In genomic region chr15:49906976-49907375, GRCh38 we compare ENCODE assay signal across 23 cellular contexts.
DNase-seq lines count a peak whose midpoint lies in the region; TF ChIP-seq lines count a peak whose summit lies in the region.
"Had no signal": no experiment of that assay in that cellular context is flagged by ENCODE, and none has a peak within 500 bp of the region (broad histone marks: within the 10 kb centered on the region; RNA-seq: fewer than 3 reads in every experiment).

No MANE protein-coding gene starts in this region.

- no peak overlapping the region for H3K27ac ChIP-seq in GM23248
- H3K27ac ChIP-seq in adrenal gland, result no peak overlapping the region
- H3K27ac ChIP-seq: HL-60 had no signal

- H3K4me2 ChIP-seq in GM23248 (ENCODE audit: unreplicated experiment), result no peak overlapping the region
- H3K4me2 ChIP-seq: A549 had no signal

- H3K4me3 Mint-ChIP-seq in activated T-helper 2 cell treated with anti-CD3 and anti-CD28 coated beads, Interferon-gamma antibody, Interleukin-2, Interleukin-4, amounts not matched to agents 10 μg/mL and 5 μg/mL and 100 μg/mL, durations not matched to agents 14 hours and 24 hours and 36 hours (ENCODE audit: low read depth), result no peak overlapping the region
- no peak overlapping the region for H3K4me3 Mint-ChIP-seq in nephron
- H3K4me3 Mint-ChIP-seq: CD4-positive, alpha-beta T cell had no signal

- no peaks in the 10 kb centered on the region for H4K20me1 ChIP-seq in GM23248 (ENCODE audit: insufficient read depth)

- peaks cover 72% of the 10 kb centered on the region for H3K36me3 Mint-ChIP-seq in activated T-helper 2 cell treated with anti-CD3 and anti-CD28 coated beads, Interferon-gamma antibody, Interleukin-2, Interleukin-4, amounts not matched to agents 10 μg/mL and 5 μg/mL and 100 μg/mL, durations not matched to agents 14 hours and 24 hours and 36 hours (ENCODE audit: low read depth)
- peaks cover 6% of the 10 kb centered on the region for H3K36me3 Mint-ChIP-seq in nephron (ENCODE audit: low read depth)

- no peaks in the 10 kb centered on the region for H3K27me3 Mint-ChIP-seq in activated T-helper 2 cell treated with anti-CD3 and anti-CD28 coated beads, Interferon-gamma antibody, Interleukin-2, Interleukin-4, amounts not matched to agents 10 μg/mL and 5 μg/mL and 100 μg/mL, durations not matched to agents 14 hours and 24 hours and 36 hours (ENCODE audit: low read depth)
- H3K27me3 Mint-ChIP-seq in nephron (ENCODE audit: low read depth), result no peaks in the 10 kb centered on the region

- H3K4me1 Mint-ChIP-seq in activated T-helper 2 cell treated with anti-CD3 and anti-CD28 coated beads, Interferon-gamma antibody, Interleukin-2, Interleukin-4, amounts not matched to agents 10 μg/mL and 5 μg/mL and 100 μg/mL, durations not matched to agents 14 hours and 24 hours and 36 hours (ENCODE audit: low read depth), result peaks cover 8% of the 10 kb centered on the region
- H3K4me1 Mint-ChIP-seq in nephron, result peaks cover 47% of the 10 kb centered on the region

- H3K79me2 ChIP-seq in GM23248 (ENCODE audit: insufficient read depth), result no peaks in the 10 kb centered on the region

- peaks cover 4% of the 10 kb centered on the region; the same call in 1 of the 2 replicates for H3K9me2 ChIP-seq in GM23248 (ENCODE audit: insufficient read depth)

- H3K27ac Mint-ChIP-seq in activated T-helper 2 cell treated with anti-CD3 and anti-CD28 coated beads, Interferon-gamma antibody, Interleukin-2, Interleukin-4, amounts not matched to agents 10 μg/mL and 5 μg/mL and 100 μg/mL, durations not matched to agents 14 hours and 24 hours and 36 hours, result peak overlapping the region; percentile 15
- H3K27ac Mint-ChIP-seq in nephron, result peak overlapping the region; percentile 4 to 48 (median 29)
- H3K27ac Mint-ChIP-seq: CD4-positive, alpha-beta T cell had no signal

- WGBS in GM23248 (ENCODE audit: low coverage in 1 of 2, low lambda C conversion rate in 2 of 2, missing lambda C conversion rate in 2 of 2), 2 experiments, result 83 to 93% methylated on average over 1 of the region's 1 CpG
- WGBS in adrenal gland, 4 donors, result 41 to 50% (median 47%) methylated on average over 1 of the region's 1 CpG

- H3K4me3 ChIP-seq in AG10803 (ENCODE audit: low read length) (no peak overlapping the region), GM23248 (no peak overlapping the region), adrenal gland (no peak overlapping the region)
- H3K4me3 ChIP-seq: A549, HAP-1 had no signal

- H3K9me3 ChIP-seq in GM23248 (ENCODE audit: low read depth) (no peaks in the 10 kb centered on the region), adrenal gland (replicated peaks in 1 of 3) (peaks cover 0 to 13% (median 12%) of the 10 kb centered on the region in 3 donors)
- H3K9me3 ChIP-seq: HAP-1 had no signal

- no peak for TF ChIP-seq POLR2A in adrenal gland (IDR thresholded peaks at IDR 0.05)

- peak overlapping the region; percentile 17; the same call in 1 of the 2 replicates for H2AFZ ChIP-seq in GM23248

- peaks cover 27% of the 10 kb centered on the region for H3F3A ChIP-seq in GM23248 (ENCODE audit: insufficient read depth)

- peaks cover 30% of the 10 kb centered on the region for H3K4me1 ChIP-seq in GM23248 (ENCODE audit: insufficient read depth)
- H3K4me1 ChIP-seq in adrenal gland (replicated peaks in 1 of 2), result peaks cover 0 to 3% of the 10 kb centered on the region in 2 donors

- H3K9ac ChIP-seq in GM23248, result no peak overlapping the region

- H3K9me3 Mint-ChIP-seq in activated T-helper 2 cell treated with anti-CD3 and anti-CD28 coated beads, Interferon-gamma antibody, Interleukin-2, Interleukin-4, amounts not matched to agents 10 μg/mL and 5 μg/mL and 100 μg/mL, durations not matched to agents 14 hours and 24 hours and 36 hours, result peaks cover 22% of the 10 kb centered on the region
- peaks cover 24% of the 10 kb centered on the region for H3K9me3 Mint-ChIP-seq in nephron

- peak; percentile 9 for DNase-seq in AG10803 (ENCODE audit: low read depth)
- no peak for DNase-seq in GM23248
- DNase-seq in activated T-helper 2 cell treated with anti-CD3 and anti-CD28 coated beads, Interferon-gamma antibody, Interleukin-2, Interleukin-4, amounts not matched to agents 10 μg/mL and 5 μg/mL and 100 μg/mL, durations not matched to agents 14 hours and 24 hours and 36 hours (ENCODE audit: low spot score), result no peak
- DNase-seq in NCI-H82 treated with DMSO at 0.1 percent for 48 hours (lab: John Stamatoyannopoulos, UW; ENCODE audit: unreplicated experiment), result no peak
- no peak for DNase-seq in SK-N-DZ (ENCODE audit: low spot score)
- DNase-seq in adrenal gland, result no peak
- DNase-seq: CD4-positive, alpha-beta T cell; COR-L47; DMS79 treated with DMSO at 0.1 percent for 48 hours; KG1; MV-4-11; NCI-H1105 treated with DMSO at 0.1 percent for 48 hours; NCI-H1694; NCI-H2081; NCI-H2171; NCI-H524 treated with DMSO at 0.1 percent for 48 hours; NCI-H82; RPMI8226; SHP77 treated with DMSO at 0.1 percent for 48 hours had no signal

- TF ChIP-seq CTCF in AG10803 (conservative IDR thresholded peaks at IDR 0.05; ENCODE audit: low read length), result no peak
- TF ChIP-seq CTCF in nephron (IDR thresholded peaks at IDR 0.05; ENCODE audit: unreplicated experiment in 3 of 3), result no peak
- TF ChIP-seq CTCF in adrenal gland (IDR thresholded peaks at IDR 0.05), result no peak

- no peaks in the 10 kb centered on the region for H3K27me3 ChIP-seq in GM23248 (replicated peaks; ENCODE audit: insufficient read depth)
- no peaks in the 10 kb centered on the region for H3K27me3 ChIP-seq in adrenal gland

- in situ Hi-C loops in GM23248 (cut with MboI), result no loop called here

- intact Hi-C loops in activated T-helper 2 cell treated with anti-CD3 and anti-CD28 coated beads, Interferon-gamma antibody, Interleukin-2, Interleukin-4, amounts not matched to agents 10 μg/mL and 5 μg/mL and 100 μg/mL, durations not matched to agents 14 hours and 24 hours and 36 hours (cut with micrococcal nuclease), result no loop called here
- intact Hi-C loops in adrenal gland (cut with DNase I), result no loop called here

- H3K36me3 ChIP-seq in GM23248 (ENCODE audit: low read depth) (no peaks in the 10 kb centered on the region), adrenal gland (replicated peaks in 1 of 2) (no peaks in the 10 kb centered on the region)
- H3K36me3 ChIP-seq: HAP-1 had no signal
